ENCODE assay signal across 8 cellular contexts in the genomic region with DNA sequence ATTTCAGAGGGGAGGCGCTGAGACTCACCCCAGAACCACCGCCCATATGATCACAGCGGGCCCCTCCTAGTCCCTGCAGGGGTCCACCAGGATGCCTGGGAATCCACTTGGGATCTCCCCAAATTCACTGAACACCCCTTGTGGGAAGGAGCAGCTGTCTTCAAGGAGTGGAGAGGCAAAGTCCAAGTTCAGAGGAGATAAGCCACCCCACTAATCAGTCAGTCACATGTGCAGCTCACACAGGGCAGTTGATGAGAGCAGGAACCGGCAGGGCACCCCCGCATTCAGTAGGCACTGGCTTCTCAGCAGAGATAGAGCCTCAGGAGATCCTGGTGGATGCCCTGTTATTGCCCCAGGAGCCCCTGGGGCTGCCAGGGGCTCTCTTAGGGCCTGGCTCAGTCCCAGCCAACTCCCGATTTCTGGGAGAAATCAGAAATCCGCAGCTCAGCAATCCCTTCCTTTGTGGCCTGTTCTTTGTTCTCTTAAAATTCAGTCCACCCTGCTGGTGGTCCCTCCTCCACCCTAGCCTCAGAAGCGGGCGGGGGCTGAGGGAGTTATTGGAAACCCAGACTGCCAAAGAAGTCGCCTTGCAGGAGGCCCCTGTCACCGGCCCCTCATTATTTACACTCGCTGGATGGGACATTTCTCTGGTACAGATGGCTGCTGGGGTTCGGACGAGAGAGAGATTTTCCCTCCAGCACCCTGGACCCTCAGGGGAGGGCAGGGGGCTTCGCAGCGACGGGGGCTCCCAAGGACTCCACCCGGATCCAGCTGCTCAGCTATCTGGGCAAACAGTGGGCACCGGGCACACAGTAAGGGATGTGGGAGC. TPM values are rescaled to one million over a fixed set of nuclear protein-coding genes. Genes with fewer than 3 reads are reported as not detected.
DNase-seq lines count a peak whose midpoint lies in the region; ATAC-seq and TF ChIP-seq lines count a peak whose summit lies in the region.

No MANE protein-coding gene starts in this region.

- TF ChIP-seq CTCF in GM10266 (IDR thresholded peaks at IDR 0.05; ENCODE audit: control insufficient read depth, insufficient read depth, low read depth, missing control alignments) = no peak

- H3K36me3 Mint-ChIP-seq in naive thymus-derived CD4-positive, alpha-beta T cell = no peaks in the 10 kb centered on the region

- intact Hi-C loops in naive thymus-derived CD4-positive, alpha-beta T cell (cut with micrococcal nuclease) = loop anchor here (2.0 to 5.0 kb wide), 4 partner anchors 218 to 892 kb away; a partner anchor contains a TSS

- POLR2A ChIA-PET in naive thymus-derived CD4-positive, alpha-beta T cell (lab: Charles Lee) = no interaction called here

- peak; percentile 66 for DNase-seq in ELF-1 (ENCODE audit: low read depth, low spot score)
- peak; percentile 69 for DNase-seq in OCI-M1 (lab: John Stamatoyannopoulos, UW)
- peak; percentile 82 for DNase-seq in ecto neural progenitor cell (ENCODE audit: low spot score)
- DNase-seq in naive thymus-derived CD4-positive, alpha-beta T cell = peak in 1 of 9 donors; percentile 6
- no peak for DNase-seq in GM10266 (ENCODE audit: extremely low spot score)
- DNase-seq in NCI-H146 treated with DMSO at 0.1 percent for 48 hours (lab: John Stamatoyannopoulos, UW; ENCODE audit: unreplicated experiment) = no peak
- no peak for DNase-seq in stimulated activated CD4-positive, alpha-beta T cell treated with anti-CD3 and anti-CD28 coated beads, Interleukin-2, amount 100 ng/mL, for 48 hours

- peak overlapping the region; percentile 56 to 91 (median 67) for H3K27ac Mint-ChIP-seq in naive thymus-derived CD4-positive, alpha-beta T cell

- H3K4me3 ChIP-seq in naive thymus-derived CD4-positive, alpha-beta T cell (ENCODE audit: low read length) = peak overlapping the region; percentile 80

- peaks cover 9 to 10% of the 10 kb centered on the region in 2 donors for H3K4me1 ChIP-seq in naive thymus-derived CD4-positive, alpha-beta T cell (ENCODE audit: control insufficient read depth in 2 of 2, insufficient read depth in 2 of 2, low read length in 2 of 2)

- peaks cover 0 to 13% (median 0%) of the 10 kb centered on the region in 5 donors for H3K27me3 Mint-ChIP-seq in naive thymus-derived CD4-positive, alpha-beta T cell

- CTCF ChIA-PET in naive thymus-derived CD4-positive, alpha-beta T cell (lab: Charles Lee) = interaction anchor here (1.2 kb wide), 1 partner anchor 10 kb away, joined by 3 read pairs; no protein-coding TSS in a partner anchor

- H3K36me3 ChIP-seq in naive thymus-derived CD4-positive, alpha-beta T cell (ENCODE audit: control insufficient read depth in 2 of 3, insufficient read depth in 3 of 3, low read length in 3 of 3) = peaks cover 0 to 7% (median 0%) of the 10 kb centered on the region in 3 experiments

- H3K9me3 ChIP-seq in naive thymus-derived CD4-positive, alpha-beta T cell (ENCODE audit: control insufficient read depth in 2 of 3, low read length in 3 of 3) = no peaks in the 10 kb centered on the region

- no peak for ATAC-seq in naive thymus-derived CD4-positive, alpha-beta T cell
- no peak for ATAC-seq in HG03139 (IDR thresholded peaks at IDR 0.05; ENCODE audit: unreplicated experiment)

- peak overlapping the region; percentile 59 for H3K27ac ChIP-seq in naive thymus-derived CD4-positive, alpha-beta T cell (ENCODE audit: low read depth, low read length)

- peaks cover 9 to 19% (median 13%) of the 10 kb centered on the region in 7 donors for H3K4me1 Mint-ChIP-seq in naive thymus-derived CD4-positive, alpha-beta T cell

- H3K9me3 Mint-ChIP-seq in naive thymus-derived CD4-positive, alpha-beta T cell = peaks cover 0 to 1% (median 0%) of the 10 kb centered on the region in 11 donors

- no peaks in the 10 kb centered on the region for H3K27me3 ChIP-seq in naive thymus-derived CD4-positive, alpha-beta T cell (ENCODE audit: control insufficient read depth in 2 of 2, insufficient read depth in 2 of 2, low read length in 2 of 2)

- H3K4me3 Mint-ChIP-seq in naive thymus-derived CD4-positive, alpha-beta T cell = peak overlapping the region; percentile 81 to 91 (median 86)

RNA-seq across cellular contexts. Expression of a gene that starts 1.9 kb away (rescaled TPM):
- 10 to 100 TPM in 1 of 5 experiments, 1 to 10 TPM in 4; 1.4 to 15.8 (median 2.0) TPM for total RNA-seq in naive thymus-derived CD4-positive, alpha-beta T cell
- under 1 TPM; 0.19 to 0.28 TPM for polyA plus RNA-seq in naive thymus-derived CD4-positive, alpha-beta T cell

RNA-seq across cellular contexts. Expression of a gene that starts 48.3 kb away (rescaled TPM):
- total RNA-seq in naive thymus-derived CD4-positive, alpha-beta T cell = not detected
- polyA plus RNA-seq in naive thymus-derived CD4-positive, alpha-beta T cell = not detected

Comparison
In these comparisons a context has a peak if more than half of its experiments do, and no peak if none do; other contexts are left out.
1. DNase-seq: peak in ELF-1 (single experiment), OCI-M1 (single experiment) and ecto neural progenitor cell (single experiment); none in GM10266 (single experiment), NCI-H146 treated with DMSO at 0.1 percent for 48 hours (single experiment) and stimulated activated CD4-positive, alpha-beta T cell treated with anti-CD3 and anti-CD28 coated beads, Interleukin-2, amount 100 ng/mL, for 48 hours (0 of 2).